In genomic region chr9:118362123-118362522, GRCh38 we compare ENCODE assay signal across 11 cellular contexts.
"Had no signal": no experiment of that assay in that cellular context is flagged by ENCODE, and none has a peak within 500 bp of the region (broad histone marks: within the 10 kb centered on the region; RNA-seq: fewer than 3 reads in every experiment).

No MANE protein-coding gene starts in this region.

- H3K27ac ChIP-seq: heart right ventricle, neutrophil, right atrium auricular region, tibial artery had no signal

- H3K4me3 ChIP-seq: heart right ventricle, right atrium auricular region, smooth muscle cell, tibial artery had no signal

- H3K27me3 ChIP-seq: heart right ventricle, neutrophil, right atrium auricular region, tibial artery had no signal

- DNase-seq: activated effector memory CD4-positive, alpha-beta T cell treated with anti-CD3 and anti-CD28 coated beads, Interleukin-2, amount 50 U/mL, for 16 hours; activated T-cell treated with anti-CD3 and anti-CD28 coated beads, Interleukin-2, amount 50 U/mL, for 1 hour; amygdala; heart right ventricle; left ventricle myocardium superior; T-helper 17 cell; tibial artery had no signal

- H3K36me3 ChIP-seq: heart right ventricle, neutrophil, right atrium auricular region, tibial artery had no signal

- H3K9me3 ChIP-seq: neutrophil, right atrium auricular region, tibial artery had no signal

- ATAC-seq: activated CD4-positive, CD25-positive, alpha-beta regulatory T cell treated with anti-CD3 and anti-CD28 coated beads, Interleukin-2, amount 50 U/mL, for 24 hours; heart right ventricle; left ventricle myocardium superior; T-helper 17 cell had no signal

- H3K4me1 ChIP-seq: heart right ventricle, right atrium auricular region had no signal
